Comparison of ENCODE assay signal across 21 cellular contexts in the genomic region with DNA sequence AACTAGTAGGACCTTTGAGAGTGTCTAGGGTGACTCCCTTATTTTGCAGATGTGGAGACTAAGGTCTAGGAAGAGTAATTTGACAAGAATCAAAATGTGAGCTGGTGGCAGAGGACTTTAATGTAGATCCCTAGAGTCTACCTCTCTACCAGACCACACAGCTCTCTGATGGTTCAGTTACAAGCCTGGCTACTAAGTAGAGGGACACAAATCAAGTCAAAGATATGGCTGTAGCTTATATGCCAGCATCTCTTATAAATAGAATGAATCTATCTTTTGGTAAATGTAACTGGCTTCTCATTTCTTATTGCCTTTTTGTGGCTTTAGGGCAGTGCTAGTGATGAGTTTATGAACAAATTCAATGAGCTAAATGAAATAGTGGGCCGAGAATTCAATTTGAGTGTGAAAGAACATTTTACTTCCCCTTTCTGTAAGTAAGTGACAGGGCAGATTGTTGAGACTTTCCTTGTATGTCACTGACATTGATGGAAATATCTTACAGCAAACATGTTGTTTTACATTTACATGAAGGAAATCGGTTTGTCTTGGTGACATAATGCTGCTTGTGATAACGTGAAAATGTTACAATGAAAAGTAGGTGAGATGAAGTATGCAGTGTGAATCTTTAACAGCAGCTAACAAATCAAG. TPM values are rescaled to one million over a fixed set of nuclear protein-coding genes. Genes with fewer than 3 reads are reported as not detected.
DNase-seq lines count a peak whose midpoint lies in the region; ATAC-seq, FAIRE-seq and TF ChIP-seq lines count a peak whose summit lies in the region.
"Had no signal": no experiment of that assay in that cellular context is flagged by ENCODE, and none has a peak within 500 bp of the region (broad histone marks: within the 10 kb centered on the region; RNA-seq: fewer than 3 reads in every experiment).

No MANE protein-coding gene starts in this region.

- peaks cover 75% of the 10 kb centered on the region for H3K36me3 Mint-ChIP-seq in brain
- H3K36me3 Mint-ChIP-seq: CD4-positive, CD25-positive, alpha-beta regulatory T cell had no signal

- DNase-seq in GM19239 (ENCODE audit: insufficient read length, low spot score) (no peak), NAMALWA (ENCODE audit: low spot score) (peak; percentile 15), AML-193 (lab: John Stamatoyannopoulos, UW) (no peak)
- no peak for DNase-seq in activated naive CD4-positive, alpha-beta T cell (lab: John Stamatoyannopoulos, UW)
- DNase-seq: BE2C; CD4-positive, CD25-positive, alpha-beta regulatory T cell; COR-L47; GDM1; NCI-H1048; NCI-H1436; NCI-H1930; NCI-H226; NCI-H524; SW 1271 had no signal

- peaks cover 0 to 2% (median 0%) of the 10 kb centered on the region in 5 experiments for H3K9me3 Mint-ChIP-seq in brain
- H3K9me3 Mint-ChIP-seq: GM23338 had no signal

- peak; percentile 4 for FAIRE-seq in GM19239 (lab: Jason Lieb, UNC)
- FAIRE-seq: RCC 7860 had no signal

- ATAC-seq in GM21367 (IDR thresholded peaks at IDR 0.05; ENCODE audit: unreplicated experiment) (no peak), HG02642 (IDR thresholded peaks at IDR 0.05; ENCODE audit: poor library complexity, unreplicated experiment) (no peak)
- ATAC-seq: GM23338, HCT116, Right ventricle myocardium inferior had no signal

- peaks cover 35% of the 10 kb centered on the region for H3K4me1 Mint-ChIP-seq in brain
- H3K4me1 Mint-ChIP-seq: CD4-positive, CD25-positive, alpha-beta regulatory T cell had no signal

- H3K27me3 Mint-ChIP-seq in brain: no peaks in the 10 kb centered on the region
- H3K27me3 Mint-ChIP-seq: CD4-positive, CD25-positive, alpha-beta regulatory T cell had no signal

- TF ChIP-seq CTCF in brain (conservative IDR thresholded peaks at IDR 0.05): no peak

- peak overlapping the region in 3 of 5 experiments; percentile 1 to 40 (median 10) for H3K27ac Mint-ChIP-seq in brain
- H3K27ac Mint-ChIP-seq: CD4-positive, CD25-positive, alpha-beta regulatory T cell; GM23338 had no signal

- peak overlapping the region in 1 of 5 experiments; percentile 23 for H3K4me3 Mint-ChIP-seq in brain
- H3K4me3 Mint-ChIP-seq: CD4-positive, CD25-positive, alpha-beta regulatory T cell; GM23338 had no signal

RNA-seq across cellular contexts. Expression of a gene that starts 28.3 kb away (rescaled TPM):
- 1.1 TPM for polyA plus RNA-seq in brain (ENCODE audit: insufficient read depth, low read depth, low replicate concordance)
- polyA plus RNA-seq: CD4-positive, CD25-positive, alpha-beta regulatory T cell had no signal
